In the genomic region with DNA sequence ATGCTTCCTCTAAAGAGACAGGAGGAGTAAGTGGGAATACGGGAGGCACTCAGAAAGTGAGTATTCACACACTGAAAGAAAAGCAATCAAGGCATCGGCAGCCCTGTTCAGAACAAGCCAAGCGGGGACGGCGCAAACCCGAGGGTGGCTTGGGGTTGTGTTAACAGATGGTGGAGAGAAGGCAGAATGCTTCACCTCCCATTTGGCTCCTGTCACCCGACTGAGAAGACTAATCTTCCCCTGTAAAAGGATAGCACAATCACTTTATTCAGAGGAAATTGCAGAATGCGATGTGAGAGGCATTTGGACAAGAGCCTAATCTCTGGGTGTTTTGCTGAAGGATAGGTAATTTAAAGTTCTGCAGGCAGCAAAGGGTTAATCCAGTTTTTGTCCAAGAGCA, we compare ENCODE assay signal across 18 cellular contexts.
DNase-seq lines count a peak whose midpoint lies in the region; TF ChIP-seq lines count a peak whose summit lies in the region.
"Had no signal": no experiment of that assay in that cellular context is flagged by ENCODE, and none has a peak within 500 bp of the region (broad histone marks: within the 10 kb centered on the region; RNA-seq: fewer than 3 reads in every experiment).

No MANE protein-coding gene starts in this region.

- H3K36me3 ChIP-seq in stomach, result no peaks in the 10 kb centered on the region

- H3K9me3 ChIP-seq in stomach, result peaks cover 0 to 23% (median 13%) of the 10 kb centered on the region in 4 donors
- H3K9me3 ChIP-seq: SK-N-SH had no signal

- no peak for TF ChIP-seq POLR2A in stomach (IDR thresholded peaks at IDR 0.05)

- peaks cover 4% of the 10 kb centered on the region for H3K9me3 Mint-ChIP-seq in glutamatergic neuron (ENCODE audit: unreplicated experiment)

- H3K4me3 ChIP-seq in stomach, result no peak overlapping the region
- H3K4me3 ChIP-seq: GM12878 had no signal

- peaks cover 12% of the 10 kb centered on the region for H3K36me3 Mint-ChIP-seq in glutamatergic neuron (ENCODE audit: unreplicated experiment)

- H3K27me3 ChIP-seq in stomach, result peaks cover 0 to 18% (median 0%) of the 10 kb centered on the region in 3 donors

- H3K27me3 Mint-ChIP-seq in glutamatergic neuron (ENCODE audit: unreplicated experiment), result peaks cover 2% of the 10 kb centered on the region

- intact Hi-C loops in stomach (cut with DNase I; ENCODE audit: low total_unique reads), result no loop called here

- WGBS in stomach, 5 donors, result 31 to 59% (median 55%) methylated on average over 8 of the region's 8 CpGs

- no peak for TF ChIP-seq CTCF in glutamatergic neuron (IDR thresholded peaks at IDR 0.05; ENCODE audit: partially characterized antibody, unreplicated experiment)
- TF ChIP-seq CTCF in stomach (IDR thresholded peaks at IDR 0.05), result no peak
- TF ChIP-seq CTCF in GM10266 (IDR thresholded peaks at IDR 0.05; ENCODE audit: control insufficient read depth, insufficient read depth, low read depth, missing control alignments), result no peak

- in situ Hi-C loops in G401 (cut with HindIII; ENCODE audit: low sequenced_read_pairs), result no loop called here

- DNase-seq in G401 (ENCODE audit: low spot score), result peak; percentile 92
- DNase-seq in NCI-H1694 treated with DMSO at 0.1 percent for 48 hours (lab: John Stamatoyannopoulos, UW), result peak; percentile 94
- peak; percentile 89 for DNase-seq in NCI-H82 treated with DMSO at 0.1 percent for 48 hours (lab: John Stamatoyannopoulos, UW; ENCODE audit: unreplicated experiment)
- DNase-seq in glutamatergic neuron, result peak; percentile 25
- DNase-seq in stomach, result no peak
- no peak for DNase-seq in GM10266 (ENCODE audit: extremely low spot score)
- no peak for DNase-seq in HCEC 1CT
- DNase-seq: DND-41, GF-D8, H9, Karpas-422, NCI-H1417 treated with DMSO at 0.1 percent for 48 hours, NCI-H774, SHP77, SK-N-SH had no signal

- H3K27ac ChIP-seq in stomach, result no peak overlapping the region
- H3K27ac ChIP-seq: C4-2B had no signal

- peaks cover 15% of the 10 kb centered on the region for H3K4me1 Mint-ChIP-seq in glutamatergic neuron (ENCODE audit: low read depth, unreplicated experiment)
- H3K4me1 Mint-ChIP-seq: IgD-negative memory B cell had no signal

- H3K27ac Mint-ChIP-seq in glutamatergic neuron (ENCODE audit: unreplicated experiment), result no peak overlapping the region
- H3K27ac Mint-ChIP-seq: H9, IgD-negative memory B cell had no signal

- no peak for TF ChIP-seq EP300 in stomach (IDR thresholded peaks at IDR 0.05)

- H3K4me1 ChIP-seq in stomach, result no peaks in the 10 kb centered on the region

- H3K4me3 Mint-ChIP-seq in glutamatergic neuron (ENCODE audit: unreplicated experiment), result peak overlapping the region; percentile 23
- H3K4me3 Mint-ChIP-seq: H9, IgD-negative memory B cell had no signal

Comparison
In these comparisons a context has a peak if more than half of its experiments do, and no peak if none do; other contexts are left out.
1. DNase-seq: peak in G401 (single experiment), NCI-H1694 treated with DMSO at 0.1 percent for 48 hours (single experiment), NCI-H82 treated with DMSO at 0.1 percent for 48 hours (single experiment) and glutamatergic neuron (single experiment); none in stomach (single experiment), GM10266 (single experiment) and HCEC 1CT (single experiment).